15 cellular contexts compared by ENCODE assay signal in genomic region chr20:59022754-59023153, GRCh38. TPM values are rescaled to one million over a fixed set of nuclear protein-coding genes. Genes with fewer than 3 reads are reported as not detected.
A peak's percentile ranks its signal among the peaks of the same experiment; 100 is the strongest.
DNase-seq lines count a peak whose midpoint lies in the region; ATAC-seq and TF ChIP-seq lines count a peak whose summit lies in the region.
"Had no signal": no experiment of that assay in that cellular context is flagged by ENCODE, and none has a peak within 500 bp of the region (broad histone marks: within the 10 kb centered on the region; RNA-seq: fewer than 3 reads in every experiment).

No MANE protein-coding gene starts in this region.

- no peaks in the 10 kb centered on the region for H3K27me3 Mint-ChIP-seq in activated naive CD4-positive, alpha-beta T cell treated with anti-CD3 and anti-CD28 coated beads, Interleukin-2, amount 50 U/mL, for 24 hours
- H3K27me3 Mint-ChIP-seq in T-helper 17 cell (no peaks in the 10 kb centered on the region), neural crest cell (ENCODE audit: low read depth) (no peaks in the 10 kb centered on the region)
- no peaks in the 10 kb centered on the region for H3K27me3 Mint-ChIP-seq in T-helper 2 cell treated with Interferon-gamma antibody and Interleukin-4, amounts not matched to agents 5 μg/mL and 100 μg/mL, for 36 hours (ENCODE audit: low read depth)

- 91 to 94% methylated on average over 15 of the region's 15 CpGs for WGBS in testis, 2 donors

- no peak for TF ChIP-seq POLR2A in testis (IDR thresholded peaks at IDR 0.05)

- H3K36me3 Mint-ChIP-seq in activated naive CD4-positive, alpha-beta T cell treated with anti-CD3 and anti-CD28 coated beads, Interleukin-2, amount 50 U/mL, for 24 hours: peaks cover 22% of the 10 kb centered on the region
- H3K36me3 Mint-ChIP-seq in T-helper 17 cell (ENCODE audit: low read depth) (peaks cover 8% of the 10 kb centered on the region), neural crest cell (ENCODE audit: low read depth) (peaks cover 9% of the 10 kb centered on the region)
- peaks cover 45% of the 10 kb centered on the region for H3K36me3 Mint-ChIP-seq in T-helper 2 cell treated with Interferon-gamma antibody and Interleukin-4, amounts not matched to agents 5 μg/mL and 100 μg/mL, for 36 hours (ENCODE audit: low read depth)

- H3K9me3 Mint-ChIP-seq in activated naive CD4-positive, alpha-beta T cell treated with anti-CD3 and anti-CD28 coated beads, Interleukin-2, amount 50 U/mL, for 24 hours: no peaks in the 10 kb centered on the region
- H3K9me3 Mint-ChIP-seq in neural crest cell: no peaks in the 10 kb centered on the region
- H3K9me3 Mint-ChIP-seq in T-helper 2 cell treated with Interferon-gamma antibody and Interleukin-4, amounts not matched to agents 5 μg/mL and 100 μg/mL, for 36 hours: no peaks in the 10 kb centered on the region

- ATAC-seq in T-helper 17 cell: no peak
- ATAC-seq: HCT116, Right ventricle myocardium inferior had no signal

- no peaks in the 10 kb centered on the region for H3K36me3 ChIP-seq in testis (ENCODE audit: low read depth, missing control alignments)

- H3K9me3 ChIP-seq in T-helper 17 cell (ENCODE audit: control insufficient read depth, low read length, poor library complexity, severe bottlenecking) (no peaks in the 10 kb centered on the region), testis (no peaks in the 10 kb centered on the region)

- H3K27me3 ChIP-seq in testis: no peaks in the 10 kb centered on the region

- H3K27ac ChIP-seq in testis: no peak overlapping the region
- H3K27ac ChIP-seq: PC-9 had no signal

- H3K27ac Mint-ChIP-seq in activated naive CD4-positive, alpha-beta T cell treated with anti-CD3 and anti-CD28 coated beads, Interleukin-2, amount 50 U/mL, for 24 hours: peak overlapping the region; percentile 0
- H3K27ac Mint-ChIP-seq in T-helper 17 cell (peak overlapping the region; percentile 27), neural crest cell (ENCODE audit: unreplicated experiment) (no peak overlapping the region)
- H3K27ac Mint-ChIP-seq in T-helper 2 cell treated with Interferon-gamma antibody and Interleukin-4, amounts not matched to agents 5 μg/mL and 100 μg/mL, for 36 hours: no peak overlapping the region

- H3K4me3 Mint-ChIP-seq in activated naive CD4-positive, alpha-beta T cell treated with anti-CD3 and anti-CD28 coated beads, Interleukin-2, amount 50 U/mL, for 24 hours: no peak overlapping the region
- no peak overlapping the region for H3K4me3 Mint-ChIP-seq in T-helper 17 cell
- peak overlapping the region; percentile 6 for H3K4me3 Mint-ChIP-seq in neural crest cell
- no peak overlapping the region for H3K4me3 Mint-ChIP-seq in T-helper 2 cell treated with Interferon-gamma antibody and Interleukin-4, amounts not matched to agents 5 μg/mL and 100 μg/mL, for 36 hours

- H3K4me3 ChIP-seq in testis: no peak overlapping the region
- H3K4me3 ChIP-seq: PC-9 had no signal

- no peak for DNase-seq in activated naive CD4-positive, alpha-beta T cell treated with Interleukin-2 at 50 U/mL for 16 hours
- DNase-seq in T-helper 17 cell: no peak
- no peak for DNase-seq in neural crest cell (ENCODE audit: low read depth, low spot score)
- DNase-seq in testis: peak; percentile 9
- DNase-seq in T-helper 2 cell treated with Interferon-gamma antibody and Interleukin-4, amounts not matched to agents 5 μg/mL and 100 μg/mL, for 36 hours (ENCODE audit: low spot score): no peak
- DNase-seq in activated CD4-positive, CD25-positive, alpha-beta regulatory T cell (lab: John Stamatoyannopoulos, UW): no peak
- DNase-seq in anterior cingulate cortex (lab: John Stamatoyannopoulos, UW): no peak
- DNase-seq: AML-193, NCI-H1436 treated with DMSO at 0.1 percent for 48 hours, NCI-H2107, NCI-H345, PC-9 had no signal

- peaks cover 38% of the 10 kb centered on the region for H3K4me1 Mint-ChIP-seq in activated naive CD4-positive, alpha-beta T cell treated with anti-CD3 and anti-CD28 coated beads, Interleukin-2, amount 50 U/mL, for 24 hours
- peaks cover 36% of the 10 kb centered on the region for H3K4me1 Mint-ChIP-seq in T-helper 17 cell
- H3K4me1 Mint-ChIP-seq in neural crest cell: peaks cover 36% of the 10 kb centered on the region
- H3K4me1 Mint-ChIP-seq in T-helper 2 cell treated with Interferon-gamma antibody and Interleukin-4, amounts not matched to agents 5 μg/mL and 100 μg/mL, for 36 hours (ENCODE audit: low read depth): peaks cover 15% of the 10 kb centered on the region

- intact Hi-C loops in testis (cut with DNase I; ENCODE audit: low total_unique reads): loop anchor here (10.0 kb wide), 1 partner anchor 138 kb away; no protein-coding TSS in a partner anchor

- TF ChIP-seq CTCF in neural crest cell (conservative IDR thresholded peaks at IDR 0.05) (no peak), testis (IDR thresholded peaks at IDR 0.05) (no peak)

- H3K4me1 ChIP-seq in testis: peaks cover 6% of the 10 kb centered on the region

RNA-seq across cellular contexts. Expression of gene TUBB1, which starts 3.5 kb away (rescaled TPM):
- total RNA-seq in T-helper 17 cell: 100 to 1,000 TPM in 1 of 2 donors, 10 to 100 TPM in 1; 14.0 to 483 TPM
- total RNA-seq in neural crest cell: not detected in 2 replicates
- under 1 TPM; 0.25 to 0.55 TPM for total RNA-seq in testis
- 1.3 TPM for polyA plus RNA-seq in testis (ENCODE audit: insufficient read depth, low read depth, low replicate concordance)

RNA-seq across cellular contexts. Expression of gene ATP5F1E, which starts 9.4 kb away (rescaled TPM):
- 10 to 100 TPM; 57.8 to 84.0 TPM for total RNA-seq in T-helper 17 cell
- total RNA-seq in neural crest cell: 66.0 and 74.9 TPM in 2 replicates
- total RNA-seq in testis: 10 to 100 TPM; 24.6 to 25.5 TPM
- 76.0 TPM for polyA plus RNA-seq in testis (ENCODE audit: insufficient read depth, low read depth, low replicate concordance)

RNA-seq across cellular contexts. Expression of gene CTSZ, which starts 15.7 kb away (rescaled TPM):
- total RNA-seq in T-helper 17 cell (10 to 100 TPM; 27.4 to 30.1 TPM), neural crest cell (22.7 and 23.6 TPM in 2 replicates), testis (10 to 100 TPM; 49.4 to 77.4 TPM)
- polyA plus RNA-seq in testis (ENCODE audit: insufficient read depth, low read depth, low replicate concordance): 120 TPM

RNA-seq across cellular contexts. Expression of gene PRELID3B, which starts 19.8 kb away (rescaled TPM):
- total RNA-seq in T-helper 17 cell (10 to 100 TPM; 53.8 to 72.6 TPM), neural crest cell (45.3 and 53.6 TPM in 2 replicates), testis (10 to 100 TPM; 29.1 to 35.3 TPM)
- 54.3 TPM for polyA plus RNA-seq in testis (ENCODE audit: insufficient read depth, low read depth, low replicate concordance)

RNA-seq across cellular contexts. Expression of gene NELFCD, which starts 41.7 kb away (rescaled TPM):
- total RNA-seq in T-helper 17 cell: 10 to 100 TPM; 71.0 to 82.3 TPM
- 117 and 130 TPM in 2 replicates for total RNA-seq in neural crest cell
- 100 to 1,000 TPM; 103 to 123 TPM for total RNA-seq in testis
- 105 TPM for polyA plus RNA-seq in testis (ENCODE audit: insufficient read depth, low read depth, low replicate concordance)

Comparison
In these comparisons a context has a peak if more than half of its experiments do, and no peak if none do; other contexts are left out.
1. H3K27ac Mint-ChIP-seq: peak in activated naive CD4-positive, alpha-beta T cell treated with anti-CD3 and anti-CD28 coated beads, Interleukin-2, amount 50 U/mL, for 24 hours (single experiment) and T-helper 17 cell (single experiment); none in neural crest cell (single experiment) and T-helper 2 cell treated with Interferon-gamma antibody and Interleukin-4, amounts not matched to agents 5 μg/mL and 100 μg/mL, for 36 hours (single experiment).
2. RNA of gene TUBB1, which starts 3.5 kb away (total RNA-seq): 14.0 to 483 TPM in T-helper 17 cell; 0.25 to 0.55 TPM in testis and not detected in neural crest cell; every median in the first group is over 4 times any median in the second.